8 cellular contexts compared by ENCODE assay signal in genomic region chr9:136093995-136094881, GRCh38. TPM values are rescaled to one million over a fixed set of nuclear protein-coding genes. Genes with fewer than 3 reads are reported as not detected.
A peak's percentile ranks its signal among the peaks of the same experiment; 100 is the strongest.
DNase-seq lines count a peak whose midpoint lies in the region; ATAC-seq, FAIRE-seq and TF ChIP-seq lines count a peak whose summit lies in the region.

No MANE protein-coding gene starts in this region.

- intact Hi-C loops in sciatic nerve (cut with DNase I) = no loop called here

- TF ChIP-seq CTCF in astrocyte of the cerebellum (IDR thresholded peaks at IDR 0.05; ENCODE audit: low read depth, low read length, missing control alignments) = no peak

- CTCF ChIA-PET in T-cell (lab: Charles Lee) = interaction anchor here (0.6 to 1.0 kb wide), 2 partner anchors 29 to 127 kb away, joined by 4 read pairs; no protein-coding TSS in a partner anchor

- peak overlapping the region; percentile 72 to 78 (median 76) for H3K4me3 Mint-ChIP-seq in T-cell

- FAIRE-seq in H54 (lab: Jason Lieb, UNC) (no peak), GM12891 (lab: Jason Lieb, UNC) (no peak)

- H3K4me3 ChIP-seq in astrocyte of the cerebellum (ENCODE audit: low read depth, low read length) = peak overlapping the region; percentile 66

- no peaks in the 10 kb centered on the region for H3K9me3 Mint-ChIP-seq in T-cell

- peaks cover 2 to 3% of the 10 kb centered on the region in 2 donors for H3K27me3 Mint-ChIP-seq in T-cell

- peak; percentile 65 to 71 (median 66) for ATAC-seq in T-cell (replicated peaks in 1 of 4)
- peak; percentile 82 for ATAC-seq in sciatic nerve

- peak; percentile 99 for DNase-seq in H54 (ENCODE audit: insufficient read length, low spot score)
- peak in 31 of 34 experiments; percentile 25 to 73 (median 51) for DNase-seq in T-cell
- DNase-seq in astrocyte of the cerebellum (ENCODE audit: low read depth) = no peak
- DNase-seq in hepatic stellate cell (ENCODE audit: low spot score) = peak; percentile 89
- DNase-seq in sciatic nerve (ENCODE audit: low spot score) = peak; percentile 86
- no peak for DNase-seq in GM12891 (ENCODE audit: insufficient read length, low spot score)
- DNase-seq in Ammon's horn (ENCODE audit: low spot score) = no peak
- DNase-seq in H4 (ENCODE audit: low spot score) = no peak

- TF ChIP-seq POLR2A in H54 (IDR thresholded peaks at IDR 0.05; ENCODE audit: low read depth, low read length) (no peak), GM12891 (IDR thresholded peaks at IDR 0.05; ENCODE audit: low read depth, low read length) (no peak)

- H3K36me3 Mint-ChIP-seq in T-cell = no peaks in the 10 kb centered on the region

- H3K27ac Mint-ChIP-seq in T-cell = peak overlapping the region; percentile 55 to 63

- H3K4me1 Mint-ChIP-seq in T-cell = peaks cover 24 to 40% (median 31%) of the 10 kb centered on the region in 3 donors

- in situ Hi-C loops in astrocyte of the cerebellum (cut with HindIII; ENCODE audit: low sequenced_read_pairs) = no loop called here

- POLR2A ChIA-PET in T-cell (lab: Charles Lee) = interaction anchor here in 1 of 2 donors (0.7 kb wide), 1 partner anchor 18 kb away, joined by 3 read pairs; no protein-coding TSS in a partner anchor

TF ChIP-seq in GM12891, 5 proteins besides CTCF, POLR2A, EP300 and RAD21:
- TF ChIP-seq TAF1 (IDR thresholded peaks at IDR 0.05; ENCODE audit: low read depth, low read length) (no peak), POU2F2 (IDR thresholded peaks at IDR 0.05; ENCODE audit: low read depth, low read length) (no peak), PAX5 (IDR thresholded peaks at IDR 0.05; ENCODE audit: insufficient read depth, low read length, severe bottlenecking) (no peak), POLR2AphosphoS5 (IDR thresholded peaks at IDR 0.05; ENCODE audit: low read depth, low read length) (no peak), SPI1 (IDR thresholded peaks at IDR 0.05; ENCODE audit: low read depth, low read length) (no peak)

RNA-seq across cellular contexts. Expression of gene NACC2, which starts 0.9 kb away (rescaled TPM):
- total RNA-seq in T-cell = 10 to 100 TPM in 3 of 5 donors, 1 to 10 TPM in 2; 4.2 to 11.7 (median 11.3) TPM
- 56.8 TPM for total RNA-seq in sciatic nerve
- 0.39 TPM for polyA plus RNA-seq in GM12891 (2012; ENCODE audit: low read depth, missing spikeins)
- total RNA-seq in H4 (2014; rRNA removed; shearing (Covaris generic)) = 5.6 and 6.0 TPM in 2 replicates

RNA-seq across cellular contexts. Expression of gene TMEM250, which starts 24.4 kb away (rescaled TPM):
- total RNA-seq in T-cell (10 to 100 TPM; 21.0 to 77.9 (median 63.0) TPM), sciatic nerve (23.0 TPM)
- 7.7 TPM for polyA plus RNA-seq in GM12891 (2012; ENCODE audit: low read depth, missing spikeins)
- total RNA-seq in H4 (2014; rRNA removed; shearing (Covaris generic)) = 12.5 and 20.3 TPM in 2 replicates

Comparison
In these comparisons a context has a peak if more than half of its experiments do, and no peak if none do; other contexts are left out.
1. DNase-seq: peak in H54 (single experiment), T-cell (31 of 34), hepatic stellate cell (single experiment) and sciatic nerve (single experiment); none in astrocyte of the cerebellum (single experiment), GM12891 (single experiment), Ammon's horn (single experiment) and H4 (single experiment).